Comparison of ENCODE assay signal across 15 cellular contexts in genomic region chr7:131909151-131909768, GRCh38.
DNase-seq lines count a peak whose midpoint lies in the region; ATAC-seq, FAIRE-seq and TF ChIP-seq lines count a peak whose summit lies in the region.
"Had no signal": no experiment of that assay in that cellular context is flagged by ENCODE, and none has a peak within 500 bp of the region (broad histone marks: within the 10 kb centered on the region; RNA-seq: fewer than 3 reads in every experiment).

No MANE protein-coding gene starts in this region.

- peak overlapping the region in 1 of 3 experiments; percentile 28; a peak in 1 of 6 replicates for H3K4me3 ChIP-seq in HepG2 (replicated peaks in 1 of 3; ENCODE audit: insufficient read depth in 1 of 3, low read depth in 2 of 3, low read length in 3 of 3)
- no peak overlapping the region for H3K4me3 ChIP-seq in right lobe of liver
- H3K4me3 ChIP-seq in neural progenitor cell: peak overlapping the region; percentile 47

- DNase-seq in HepG2 (ENCODE audit: low spot score): no peak
- no peak for DNase-seq in right lobe of liver
- DNase-seq in glutamatergic neuron: peak; percentile 45
- DNase-seq in neural progenitor cell (ENCODE audit: low spot score): peak; percentile 54
- no peak for DNase-seq in activated T-cell treated with anti-CD3 and anti-CD28 coated beads, Interleukin-2, amount 50 U/mL, for 24 hours
- no peak for DNase-seq in stimulated activated CD4-positive, alpha-beta T cell treated with anti-CD3 and anti-CD28 coated beads, Interleukin-4, amount 100 ng/mL, for 24 hours
- DNase-seq in NCI-H446 (lab: John Stamatoyannopoulos, UW): no peak
- DNase-seq: activated B cell treated with CpG ODN at 0.5 μM for 24 hours; activated T-cell treated with anti-CD3 and anti-CD28 coated beads, Interleukin-2, amount 50 U/mL, for 1 hour; brain microvascular endothelial cell; SHP77; stimulated activated naive CD8-positive, alpha-beta T cell treated with anti-CD3 and anti-CD28 coated beads, Interleukin-15, amount 100 ng/mL, for 72 hours had no signal

- in situ Hi-C loops in HepG2 (cut with HindIII; ENCODE audit: extremely low pct_ligation_motif_present, low pct_unique_long_range_greater_than_20kb): no loop called here

- H3K4me3 Mint-ChIP-seq in glutamatergic neuron (ENCODE audit: unreplicated experiment): peak overlapping the region; percentile 82
- peak overlapping the region; percentile 61 for H3K4me3 Mint-ChIP-seq in neural progenitor cell
- H3K4me3 Mint-ChIP-seq in activated T-cell treated with anti-CD3 and anti-CD28 coated beads, Interleukin-2, amount 50 U/mL, for 24 hours: no peak overlapping the region
- H3K4me3 Mint-ChIP-seq: activated B cell treated with CpG ODN at 0.5 μM for 24 hours; stimulated activated naive CD8-positive, alpha-beta T cell treated with anti-CD3 and anti-CD28 coated beads, Interleukin-15, amount 100 ng/mL, for 72 hours had no signal

- H3K36me3 ChIP-seq in HepG2 (replicated peaks in 1 of 2; ENCODE audit: control insufficient read depth in 1 of 2, insufficient read depth in 2 of 2, low read length in 2 of 2) (no peaks in the 10 kb centered on the region), right lobe of liver (no peaks in the 10 kb centered on the region), neural progenitor cell (no peaks in the 10 kb centered on the region)
- H3K36me3 ChIP-seq: brain microvascular endothelial cell had no signal

- no peaks in the 10 kb centered on the region for H3F3A ChIP-seq in neural progenitor cell (ENCODE audit: low read depth)

- H3K4me1 Mint-ChIP-seq in glutamatergic neuron (ENCODE audit: low read depth, unreplicated experiment): peaks cover 2% of the 10 kb centered on the region
- H3K4me1 Mint-ChIP-seq in neural progenitor cell: peaks cover 24% of the 10 kb centered on the region
- H3K4me1 Mint-ChIP-seq in activated T-cell treated with anti-CD3 and anti-CD28 coated beads, Interleukin-2, amount 50 U/mL, for 24 hours (ENCODE audit: low read depth): no peaks in the 10 kb centered on the region
- H3K4me1 Mint-ChIP-seq: activated B cell treated with CpG ODN at 0.5 μM for 24 hours; stimulated activated naive CD8-positive, alpha-beta T cell treated with anti-CD3 and anti-CD28 coated beads, Interleukin-15, amount 100 ng/mL, for 72 hours had no signal

- H3K27ac Mint-ChIP-seq in glutamatergic neuron (ENCODE audit: unreplicated experiment) (no peak overlapping the region), neural progenitor cell (no peak overlapping the region)
- H3K27ac Mint-ChIP-seq in activated T-cell treated with anti-CD3 and anti-CD28 coated beads, Interleukin-2, amount 50 U/mL, for 24 hours: no peak overlapping the region
- H3K27ac Mint-ChIP-seq: activated B cell treated with CpG ODN at 0.5 μM for 24 hours; stimulated activated naive CD8-positive, alpha-beta T cell treated with anti-CD3 and anti-CD28 coated beads, Interleukin-15, amount 100 ng/mL, for 72 hours had no signal

- H3K27ac ChIP-seq in HepG2 (ENCODE audit: extremely low read length, insufficient read depth, low read length): no peak overlapping the region
- H3K27ac ChIP-seq in right lobe of liver: no peak overlapping the region
- no peak overlapping the region for H3K27ac ChIP-seq in neural progenitor cell
- H3K27ac ChIP-seq: brain microvascular endothelial cell, epithelial cell of prostate had no signal

- intact Hi-C loops in HepG2 (cut with micrococcal nuclease; ENCODE audit: unreplicated experiment) (no loop called here), right lobe of liver (cut with DNase I) (no loop called here)

- TF ChIP-seq CTCF in HepG2 (CRISPR knock-in tag; IDR thresholded peaks at IDR 0.05): no peak
- TF ChIP-seq CTCF in right lobe of liver (IDR thresholded peaks at IDR 0.05): no peak
- no peak for TF ChIP-seq CTCF in glutamatergic neuron (IDR thresholded peaks at IDR 0.05; ENCODE audit: partially characterized antibody, unreplicated experiment)
- TF ChIP-seq CTCF in neural progenitor cell (IDR thresholded peaks at IDR 0.05): no peak

- H3K9ac ChIP-seq in HepG2 (ENCODE audit: insufficient read depth, low read depth, low read length) (no peak overlapping the region), neural progenitor cell (no peak overlapping the region)

- H3K27me3 ChIP-seq in HepG2 (ENCODE audit: control insufficient read depth in 1 of 2, insufficient read depth in 2 of 2, low read length in 2 of 2) (peaks cover 0 to 28% of the 10 kb centered on the region in 2 experiments; a peak in 2 of 5 replicates), right lobe of liver (no peaks in the 10 kb centered on the region), neural progenitor cell (peaks cover 77% of the 10 kb centered on the region)

- H2AFZ ChIP-seq in HepG2 (ENCODE audit: low read length) (no peak overlapping the region), neural progenitor cell (replicated peaks) (peak overlapping the region; percentile 90)

- POLR2A ChIA-PET in HepG2 (lab: Yijun Ruan, JAX): no interaction called here

- H4K20me1 ChIP-seq in HepG2 (ENCODE audit: insufficient read depth, low read length) (no peaks in the 10 kb centered on the region), neural progenitor cell (ENCODE audit: low read depth) (no peaks in the 10 kb centered on the region)

- peak overlapping the region; percentile 7; the same call in 1 of the 2 replicates for H3K4me2 ChIP-seq in HepG2 (ENCODE audit: low read depth, low read length)
- H3K4me2 ChIP-seq in neural progenitor cell: peak overlapping the region; percentile 77

- peak; percentile 67 for ATAC-seq in HepG2
- no peak for ATAC-seq in right lobe of liver
- ATAC-seq in GM21576 (IDR thresholded peaks at IDR 0.05; ENCODE audit: unreplicated experiment): no peak
- ATAC-seq: stimulated activated naive CD8-positive, alpha-beta T cell treated with anti-CD3 and anti-CD28 coated beads, Interleukin-15, amount 100 ng/mL, for 72 hours had no signal

- H3K79me2 ChIP-seq in HepG2 (ENCODE audit: insufficient read depth, low read length): no peaks in the 10 kb centered on the region
- no peaks in the 10 kb centered on the region for H3K79me2 ChIP-seq in neural progenitor cell (ENCODE audit: low read depth)

- H3K27me3 Mint-ChIP-seq in glutamatergic neuron (ENCODE audit: unreplicated experiment): peaks cover 18% of the 10 kb centered on the region
- peaks cover 19% of the 10 kb centered on the region for H3K27me3 Mint-ChIP-seq in neural progenitor cell (ENCODE audit: insufficient read depth, low read depth)
- H3K27me3 Mint-ChIP-seq in activated T-cell treated with anti-CD3 and anti-CD28 coated beads, Interleukin-2, amount 50 U/mL, for 24 hours: peaks cover 51% of the 10 kb centered on the region

- WGBS in HepG2 (ENCODE audit: low lambda C conversion rate): 42% methylated on average over 14 of the region's 68 CpGs
- 0% methylated on average over 1 of the region's 68 CpGs for WGBS in right lobe of liver (ENCODE audit: insufficient coverage, low coverage, low lambda C conversion rate, missing lambda C conversion rate)

- peaks cover 9% of the 10 kb centered on the region for H3K9me3 Mint-ChIP-seq in glutamatergic neuron (ENCODE audit: unreplicated experiment)
- peaks cover 10% of the 10 kb centered on the region for H3K9me3 Mint-ChIP-seq in neural progenitor cell
- H3K9me3 Mint-ChIP-seq in activated T-cell treated with anti-CD3 and anti-CD28 coated beads, Interleukin-2, amount 50 U/mL, for 24 hours: peaks cover 11% of the 10 kb centered on the region

- H3K9me3 ChIP-seq in HepG2 (ENCODE audit: low read length) (no peaks in the 10 kb centered on the region), right lobe of liver (no peaks in the 10 kb centered on the region), neural progenitor cell (ENCODE audit: low read depth) (no peaks in the 10 kb centered on the region)

- CTCF ChIA-PET in HepG2 (lab: Yijun Ruan, JAX; ENCODE audit: low intra/inter-chr PET ratio, low total read pairs): no interaction called here

- no peak for TF ChIP-seq RAD21 in HepG2 (CRISPR knock-in tag; IDR thresholded peaks at IDR 0.05)

- H3K4me1 ChIP-seq in HepG2 (ENCODE audit: insufficient read depth, low read length): no peaks in the 10 kb centered on the region
- H3K4me1 ChIP-seq in right lobe of liver: no peaks in the 10 kb centered on the region
- H3K4me1 ChIP-seq in neural progenitor cell: peaks cover 8% of the 10 kb centered on the region

- TF ChIP-seq POLR2A in HepG2 (IDR thresholded peaks at IDR 0.05; ENCODE audit: insufficient read depth in 1 of 2, low read depth in 2 of 2, low read length in 2 of 2): no peak
- TF ChIP-seq POLR2A in right lobe of liver (IDR thresholded peaks at IDR 0.05): no peak

- FAIRE-seq in HepG2 (lab: Jason Lieb, UNC): no peak
- FAIRE-seq: islet of Langerhans had no signal

- TF ChIP-seq EP300 in HepG2 (IDR thresholded peaks at IDR 0.05; ENCODE audit: low read depth in 2 of 2, low read length in 2 of 2): no peak
- no peak for TF ChIP-seq EP300 in HepG2 (CRISPR knock-in tag; IDR thresholded peaks at IDR 0.05; ENCODE audit: borderline replicate concordance)

- H3K36me3 Mint-ChIP-seq in glutamatergic neuron (ENCODE audit: unreplicated experiment) (peaks cover 19% of the 10 kb centered on the region), neural progenitor cell (peaks cover 3% of the 10 kb centered on the region)
- H3K36me3 Mint-ChIP-seq in activated T-cell treated with anti-CD3 and anti-CD28 coated beads, Interleukin-2, amount 50 U/mL, for 24 hours (ENCODE audit: low read depth): no peaks in the 10 kb centered on the region

- no TSS peak for BruUV-seq in HepG2 (replicated peaks; lab: Mats Ljungman, UMichigan)

TF ChIP-seq in HepG2, 621 proteins besides CTCF, POLR2A, EP300 and RAD21 (continues in another document):
- TF ChIP-seq UBTF (CRISPR knock-in tag; IDR thresholded peaks at IDR 0.05): peak; percentile 26; the same call in 1 of the 2 replicates
- TF ChIP-seq ZNF543 (CRISPR knock-in tag; IDR thresholded peaks at IDR 0.05): no peak

Comparison
In these comparisons a context has a peak if more than half of its experiments do, and no peak if none do; other contexts are left out.
1. DNase-seq: peak in glutamatergic neuron (single experiment) and neural progenitor cell (single experiment); none in HepG2 (single experiment), right lobe of liver (0 of 3), activated T-cell treated with anti-CD3 and anti-CD28 coated beads, Interleukin-2, amount 50 U/mL, for 24 hours (single experiment), stimulated activated CD4-positive, alpha-beta T cell treated with anti-CD3 and anti-CD28 coated beads, Interleukin-4, amount 100 ng/mL, for 24 hours (single experiment) and NCI-H446 (0 of 2).